ENCODE assay signal across 8 cellular contexts in genomic region chr1:8818789-8819188, GRCh38. TPM values are rescaled to one million over a fixed set of nuclear protein-coding genes. Genes with fewer than 3 reads are reported as not detected.
A peak's percentile ranks its signal among the peaks of the same experiment; 100 is the strongest.
DNase-seq lines count a peak whose midpoint lies in the region; ATAC-seq and TF ChIP-seq lines count a peak whose summit lies in the region.
"Not testable (repeated sequence)": the region's sequence is repeated elsewhere in the genome, so short reads cannot be mapped to it uniquely, and the experiment has no call there.

No MANE protein-coding gene starts in this region.

- H3K9me3 ChIP-seq in DND-41 (ENCODE audit: insufficient read depth, low read length, severe bottlenecking); OCI-LY3 (ENCODE audit: insufficient read depth, low read length); lower lobe of right lung; parathyroid adenoma (ENCODE audit: control insufficient read depth, low read length); thyroid gland: not testable (repeated sequence)

- H3K9ac ChIP-seq in DND-41 (ENCODE audit: low read depth, low read length); OCI-LY3 (ENCODE audit: low read length); parathyroid adenoma: not testable (repeated sequence)

- not testable (repeated sequence) for H3K36me3 ChIP-seq in DND-41 (ENCODE audit: insufficient read depth, low read length); OCI-LY3 (replicated peaks; ENCODE audit: low read depth, low read length); lower lobe of right lung; parathyroid adenoma (ENCODE audit: control insufficient read depth, insufficient read depth, low read length); thyroid gland

- H3K27me3 ChIP-seq in DND-41 (ENCODE audit: insufficient read depth, low read length, poor library complexity); OCI-LY3 (ENCODE audit: low read depth, low read length); lower lobe of right lung (ENCODE audit: low read depth); parathyroid adenoma (ENCODE audit: control insufficient read depth, insufficient read depth, low read length); thyroid gland: not testable (repeated sequence)

- not testable (repeated sequence) for H3K4me3 ChIP-seq in DND-41 (ENCODE audit: low read depth in 1 of 2, low read length in 2 of 2); thyroid gland (replicated peaks in 1 of 3)
- H3K4me3 ChIP-seq in OCI-LY3 (ENCODE audit: low read length) (peak overlapping the region; percentile 95), astrocyte of the cerebellum (ENCODE audit: low read depth, low read length) (peak overlapping the region; percentile 86), fibroblast of mammary gland (ENCODE audit: control insufficient read depth, low read depth, low read length) (peak overlapping the region; percentile 61), lower lobe of right lung (peak overlapping the region; percentile 89), parathyroid adenoma (ENCODE audit: low read depth, low read length) (peak overlapping the region; percentile 62)

- not testable (repeated sequence) for H3K9me3 Mint-ChIP-seq in activated CD8-positive, alpha-beta T cell treated with anti-CD3 and anti-CD28 coated beads for 36 hours

- peak overlapping the region; percentile 80 for H3K4me3 Mint-ChIP-seq in activated CD8-positive, alpha-beta T cell treated with anti-CD3 and anti-CD28 coated beads for 36 hours

- peaks cover 37% of the 10 kb centered on the region for H3K4me1 ChIP-seq in DND-41 (ENCODE audit: insufficient read depth, low read length)
- peaks cover 34% of the 10 kb centered on the region for H3K4me1 ChIP-seq in OCI-LY3 (ENCODE audit: low read length)
- H3K4me1 ChIP-seq in lower lobe of right lung: peaks cover 53% of the 10 kb centered on the region
- H3K4me1 ChIP-seq in parathyroid adenoma: peaks cover 13% of the 10 kb centered on the region
- peaks cover 31 to 46% of the 10 kb centered on the region in 2 donors for H3K4me1 ChIP-seq in thyroid gland

- not testable (repeated sequence) for TF ChIP-seq CTCF in DND-41 (IDR thresholded peaks at IDR 0.05; ENCODE audit: borderline replicate concordance, extremely low read depth, low read length, poor library complexity, severe bottlenecking); OCI-LY3 (IDR thresholded peaks at IDR 0.05; ENCODE audit: low read depth, low read length); activated CD8-positive, alpha-beta T cell treated with anti-CD3 and anti-CD28 coated beads for 36 hours (IDR thresholded peaks at IDR 0.05); astrocyte of the cerebellum (IDR thresholded peaks at IDR 0.05; ENCODE audit: low read depth, low read length, missing control alignments); fibroblast of mammary gland (conservative IDR thresholded peaks at IDR 0.05; ENCODE audit: control insufficient read depth, insufficient read depth, low read depth, low read length); lower lobe of right lung (IDR thresholded peaks at IDR 0.05); parathyroid adenoma (IDR thresholded peaks at IDR 0.05); thyroid gland (IDR thresholded peaks at IDR 0.05)

- ATAC-seq in DND-41 (ENCODE audit: insufficient read depth, low read depth); activated CD8-positive, alpha-beta T cell treated with anti-CD3 and anti-CD28 coated beads for 36 hours; lower lobe of right lung: not testable (repeated sequence)

- H2AFZ ChIP-seq in DND-41 (ENCODE audit: low read depth, low read length) (peak overlapping the region; percentile 72), parathyroid adenoma (peak overlapping the region; percentile 80)
- not testable (repeated sequence) for H2AFZ ChIP-seq in OCI-LY3 (ENCODE audit: low read depth, low read length)

- H3K27me3 Mint-ChIP-seq in activated CD8-positive, alpha-beta T cell treated with anti-CD3 and anti-CD28 coated beads for 36 hours: not testable (repeated sequence)

- not testable (repeated sequence) for TF ChIP-seq POLR2A in thyroid gland (IDR thresholded peaks at IDR 0.05)

- H3K27ac ChIP-seq in DND-41 (ENCODE audit: low read length); OCI-LY3 (ENCODE audit: low read length): not testable (repeated sequence)
- H3K27ac ChIP-seq in lower lobe of right lung (peak overlapping the region; percentile 91), parathyroid adenoma (peak overlapping the region; percentile 91), thyroid gland (peak overlapping the region in 2 of 3 donors; percentile 94 to 97)

- not testable (repeated sequence) for H3K27ac Mint-ChIP-seq in activated CD8-positive, alpha-beta T cell treated with anti-CD3 and anti-CD28 coated beads for 36 hours

- DNase-seq in DND-41; activated CD8-positive, alpha-beta T cell treated with anti-CD3 and anti-CD28 coated beads for 36 hours; astrocyte of the cerebellum (ENCODE audit: low read depth); fibroblast of mammary gland (ENCODE audit: low read depth); lower lobe of right lung; thyroid gland: not testable (repeated sequence)

- H4K20me1 ChIP-seq in DND-41 (ENCODE audit: insufficient read depth, low read length) (peaks cover 13% of the 10 kb centered on the region; the same call in 1 of the 2 replicates), OCI-LY3 (ENCODE audit: insufficient read depth, low read length) (peaks cover 12% of the 10 kb centered on the region)

- not testable (repeated sequence) for H3K36me3 Mint-ChIP-seq in activated CD8-positive, alpha-beta T cell treated with anti-CD3 and anti-CD28 coated beads for 36 hours (ENCODE audit: low read depth)

- peaks cover 36% of the 10 kb centered on the region for H3K4me1 Mint-ChIP-seq in activated CD8-positive, alpha-beta T cell treated with anti-CD3 and anti-CD28 coated beads for 36 hours (ENCODE audit: low read depth)

- in situ Hi-C loops in astrocyte of the cerebellum (cut with HindIII; ENCODE audit: low sequenced_read_pairs): not testable (repeated sequence)

- H3K4me2 ChIP-seq in DND-41 (ENCODE audit: insufficient read depth, low read length): peak overlapping the region; percentile 69
- peak overlapping the region; percentile 91 for H3K4me2 ChIP-seq in OCI-LY3 (ENCODE audit: low read length)
- peak overlapping the region; percentile 88 for H3K4me2 ChIP-seq in parathyroid adenoma (ENCODE audit: low read length)

- H3K79me2 ChIP-seq in DND-41 (ENCODE audit: insufficient read depth, low read length) (peaks cover 36% of the 10 kb centered on the region), OCI-LY3 (ENCODE audit: low read length) (peaks cover 36% of the 10 kb centered on the region)
- H3K79me2 ChIP-seq in parathyroid adenoma: not testable (repeated sequence)

- POLR2A ChIA-PET in activated CD8-positive, alpha-beta T cell treated with anti-CD3 and anti-CD28 coated beads for 36 hours (lab: Charles Lee): not testable (repeated sequence)

- CTCF ChIA-PET in activated CD8-positive, alpha-beta T cell treated with anti-CD3 and anti-CD28 coated beads for 36 hours (lab: Charles Lee): interaction anchor here (3.7 kb wide), 1 partner anchor 31 kb away, joined by 32 read pairs; no protein-coding TSS in a partner anchor

- intact Hi-C loops in activated CD8-positive, alpha-beta T cell treated with anti-CD3 and anti-CD28 coated beads for 36 hours (cut with micrococcal nuclease); lower lobe of right lung (cut with DNase I); thyroid gland (cut with DNase I): not testable (repeated sequence)

- 89 to 93% methylated on average over 13 of the region's 13 CpGs for WGBS in thyroid gland, 2 donors

RNA-seq across cellular contexts. Expression of gene RERE, which starts 1.3 kb away (rescaled TPM):
- total RNA-seq in activated CD8-positive, alpha-beta T cell treated with anti-CD3 and anti-CD28 coated beads for 36 hours: 10 to 100 TPM; 45.8 to 57.1 TPM
- 88.5 TPM for total RNA-seq in lower lobe of right lung
- total RNA-seq in thyroid gland: 100 to 1,000 TPM; 118 to 244 (median 131) TPM

RNA-seq across cellular contexts. Expression of gene ENO1, which starts 59.7 kb away (rescaled TPM):
- total RNA-seq in activated CD8-positive, alpha-beta T cell treated with anti-CD3 and anti-CD28 coated beads for 36 hours: 1,000 to 10,000 TPM; 4,199 to 4,245 TPM
- total RNA-seq in lower lobe of right lung: 580 TPM
- total RNA-seq in thyroid gland: 100 to 1,000 TPM; 355 to 741 (median 478) TPM
